ENCODE assay signal across 15 cellular contexts in the genomic region with DNA sequence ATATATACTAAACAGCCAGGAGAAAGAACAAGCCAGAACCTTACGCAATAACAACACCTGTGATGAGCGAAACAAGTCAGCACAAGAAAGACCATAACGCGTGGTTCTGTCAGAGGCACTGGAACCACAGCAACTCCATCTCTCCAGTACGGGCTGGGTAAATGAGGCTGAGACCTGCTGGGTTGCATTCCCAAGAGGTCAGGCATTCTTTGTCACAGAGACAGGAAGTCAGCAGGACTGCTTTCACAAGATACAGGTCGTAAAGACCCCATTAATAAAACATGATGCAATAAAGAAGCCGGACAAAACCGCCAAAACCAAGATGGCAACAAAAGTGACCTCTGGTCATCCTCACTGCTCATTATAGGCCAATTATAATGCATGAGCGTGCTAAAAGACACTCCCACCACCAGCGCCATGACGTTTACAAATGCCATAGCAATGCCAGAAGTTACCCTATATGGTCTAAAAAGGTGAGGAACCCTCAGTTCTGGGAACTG. TPM values are rescaled to one million over a fixed set of nuclear protein-coding genes. Genes with fewer than 3 reads are reported as not detected.
DNase-seq lines count a peak whose midpoint lies in the region; ATAC-seq and TF ChIP-seq lines count a peak whose summit lies in the region.
"Had no signal": no experiment of that assay in that cellular context is flagged by ENCODE, and none has a peak within 500 bp of the region (broad histone marks: within the 10 kb centered on the region; RNA-seq: fewer than 3 reads in every experiment).

No MANE protein-coding gene starts in this region.

- no peak for DNase-seq in CD4-positive, CD25-positive, alpha-beta regulatory T cell
- no peak for DNase-seq in Karpas-422
- DNase-seq in ecto neural progenitor cell (ENCODE audit: low spot score), result peak; percentile 62
- DNase-seq in mesothelial cell of epicardium (ENCODE audit: low spot score in 2 of 2, unreplicated experiment in 2 of 2), result no peak
- no peak for DNase-seq in GM13977 (ENCODE audit: low spot score)
- no peak for DNase-seq in NCI-H226
- DNase-seq in posterior vena cava (ENCODE audit: low spot score), result no peak
- DNase-seq: activated CD8-positive, alpha-beta memory T cell treated with anti-CD3 and anti-CD28 coated beads for 24 hours; CD4-positive, alpha-beta memory T cell; foreskin fibroblast; KBM-7; NCI-H524 had no signal

- H3K27ac Mint-ChIP-seq in CD4-positive, CD25-positive, alpha-beta regulatory T cell, result peak overlapping the region in 2 of 3 donors; percentile 68 to 81
- H3K27ac Mint-ChIP-seq in mesothelial cell of epicardium, result peak overlapping the region; percentile 91
- H3K27ac Mint-ChIP-seq: stimulated activated naive CD8-positive, alpha-beta T cell treated with anti-CD3 and anti-CD28 coated beads, Interleukin-15, Interleukin-2, amounts not matched to agents 100 ng/mL and 50 ng/mL, for 24 hours had no signal

- H3K4me2 ChIP-seq in Karpas-422 (ENCODE audit: low read depth, low read length, poor library complexity, severe bottlenecking), result no peak overlapping the region

- H2AFZ ChIP-seq in Karpas-422 (ENCODE audit: low read length), result no peak overlapping the region

- H3K27me3 ChIP-seq in CD4-positive, CD25-positive, alpha-beta regulatory T cell (ENCODE audit: control insufficient read depth, insufficient read depth, low read length), result no peaks in the 10 kb centered on the region
- H3K27me3 ChIP-seq in Karpas-422 (ENCODE audit: low read length), result no peaks in the 10 kb centered on the region
- H3K27me3 ChIP-seq: ascending aorta had no signal

- no peaks in the 10 kb centered on the region for H3K9me3 ChIP-seq in CD4-positive, CD25-positive, alpha-beta regulatory T cell (ENCODE audit: control insufficient read depth in 2 of 2, low read length in 2 of 2)
- no peaks in the 10 kb centered on the region for H3K9me3 ChIP-seq in Karpas-422 (ENCODE audit: low read length)
- H3K9me3 ChIP-seq: ascending aorta had no signal

- peaks cover 5 to 55% (median 45%) of the 10 kb centered on the region in 4 donors for H3K4me1 Mint-ChIP-seq in CD4-positive, CD25-positive, alpha-beta regulatory T cell
- peaks cover 27% of the 10 kb centered on the region for H3K4me1 Mint-ChIP-seq in mesothelial cell of epicardium

- no peak overlapping the region for H3K27ac ChIP-seq in CD4-positive, CD25-positive, alpha-beta regulatory T cell (ENCODE audit: insufficient read depth, low read length, poor library complexity, severe bottlenecking)
- H3K27ac ChIP-seq in Karpas-422 (ENCODE audit: low read length), result peak overlapping the region; percentile 92
- H3K27ac ChIP-seq: ascending aorta had no signal

- peaks cover 19% of the 10 kb centered on the region for H3K36me3 Mint-ChIP-seq in CD4-positive, CD25-positive, alpha-beta regulatory T cell
- H3K36me3 Mint-ChIP-seq in mesothelial cell of epicardium, result no peaks in the 10 kb centered on the region

- no peak for ATAC-seq in CD4-positive, CD25-positive, alpha-beta regulatory T cell (ENCODE audit: low read depth in 2 of 2)
- ATAC-seq in HG02798 (IDR thresholded peaks at IDR 0.05; ENCODE audit: poor library complexity, unreplicated experiment), result no peak

- H3K9me3 Mint-ChIP-seq in CD4-positive, CD25-positive, alpha-beta regulatory T cell, result no peaks in the 10 kb centered on the region
- no peaks in the 10 kb centered on the region for H3K9me3 Mint-ChIP-seq in mesothelial cell of epicardium
- H3K9me3 Mint-ChIP-seq: CD4-positive, alpha-beta memory T cell; stimulated activated naive CD8-positive, alpha-beta T cell treated with anti-CD3 and anti-CD28 coated beads, Interleukin-15, Interleukin-2, amounts not matched to agents 100 ng/mL and 50 ng/mL, for 24 hours had no signal

- no peaks in the 10 kb centered on the region for H3K27me3 Mint-ChIP-seq in CD4-positive, CD25-positive, alpha-beta regulatory T cell
- H3K27me3 Mint-ChIP-seq in mesothelial cell of epicardium (ENCODE audit: low read depth), result no peaks in the 10 kb centered on the region
- H3K27me3 Mint-ChIP-seq: CD4-positive, alpha-beta memory T cell; stimulated activated naive CD8-positive, alpha-beta T cell treated with anti-CD3 and anti-CD28 coated beads, Interleukin-15, Interleukin-2, amounts not matched to agents 100 ng/mL and 50 ng/mL, for 24 hours had no signal

- H3K79me2 ChIP-seq in Karpas-422 (ENCODE audit: low read length), result peaks cover 92% of the 10 kb centered on the region

- H4K20me1 ChIP-seq in Karpas-422 (ENCODE audit: insufficient read depth, low read depth, low read length), result no peaks in the 10 kb centered on the region

- H3K9ac ChIP-seq in Karpas-422 (ENCODE audit: low read length), result no peak overlapping the region

- peaks cover 12% of the 10 kb centered on the region for H3K36me3 ChIP-seq in CD4-positive, CD25-positive, alpha-beta regulatory T cell (ENCODE audit: control insufficient read depth, insufficient read depth, low read length)
- H3K36me3 ChIP-seq in Karpas-422 (ENCODE audit: insufficient read depth, low read length), result no peaks in the 10 kb centered on the region

- no peak overlapping the region for H3K4me3 Mint-ChIP-seq in CD4-positive, CD25-positive, alpha-beta regulatory T cell
- H3K4me3 Mint-ChIP-seq in mesothelial cell of epicardium, result peak overlapping the region; percentile 48
- H3K4me3 Mint-ChIP-seq: CD4-positive, alpha-beta memory T cell; stimulated activated naive CD8-positive, alpha-beta T cell treated with anti-CD3 and anti-CD28 coated beads, Interleukin-15, Interleukin-2, amounts not matched to agents 100 ng/mL and 50 ng/mL, for 24 hours had no signal

- no peaks in the 10 kb centered on the region for H3K4me1 ChIP-seq in CD4-positive, CD25-positive, alpha-beta regulatory T cell (ENCODE audit: control insufficient read depth, insufficient read depth, low read length, poor library complexity, severe bottlenecking)
- peaks cover 52% of the 10 kb centered on the region for H3K4me1 ChIP-seq in Karpas-422 (ENCODE audit: low read length)
- H3K4me1 ChIP-seq: ascending aorta had no signal

- intact Hi-C loops in posterior vena cava (cut with DNase I), result no loop called here

- no peaks in the 10 kb centered on the region for H3K9me2 ChIP-seq in Karpas-422 (replicated peaks; ENCODE audit: insufficient read depth, low read length)

- TF ChIP-seq CTCF in mesothelial cell of epicardium (IDR thresholded peaks at IDR 0.05; ENCODE audit: unreplicated experiment) (no peak), GM13977 (IDR thresholded peaks at IDR 0.05; ENCODE audit: extremely low read depth, insufficient read depth, missing control alignments) (no peak)

- in situ Hi-C loops in GM13977 (cut with MboI; ENCODE audit: low pct_unique_long_range_greater_than_20kb, low sequenced_read_pairs, unreplicated experiment), result no loop called here

- H3K4me3 ChIP-seq in CD4-positive, CD25-positive, alpha-beta regulatory T cell (ENCODE audit: low read depth, low read length), result no peak overlapping the region
- no peak overlapping the region for H3K4me3 ChIP-seq in Karpas-422 (ENCODE audit: low read length)
- H3K4me3 ChIP-seq: ascending aorta had no signal

RNA-seq across cellular contexts. Expression of a gene that starts 21.7 kb away (rescaled TPM):
- total RNA-seq in CD4-positive, CD25-positive, alpha-beta regulatory T cell, result 36.0 TPM
- 10 to 100 TPM; 48.1 to 64.6 (median 59.3) TPM for polyA plus RNA-seq in CD4-positive, CD25-positive, alpha-beta regulatory T cell
- 52.9 and 61.4 TPM in 2 replicates for total RNA-seq in Karpas-422 (2014; rRNA removed; shearing (Covaris generic); ENCODE audit: low replicate concordance)
- total RNA-seq in mesothelial cell of epicardium (17.2 to 19.4 TPM (median 18.5 TPM) in 3 replicates), posterior vena cava (10 to 100 TPM; 24.5 to 33.8 TPM)

RNA-seq across cellular contexts. Expression of a gene that starts 49.6 kb away (rescaled TPM):
- total RNA-seq in CD4-positive, CD25-positive, alpha-beta regulatory T cell, result not detected
- not detected for polyA plus RNA-seq in CD4-positive, CD25-positive, alpha-beta regulatory T cell
- 0.22 and 2.2 TPM in 2 replicates for total RNA-seq in Karpas-422 (2014; rRNA removed; shearing (Covaris generic); ENCODE audit: low replicate concordance)
- total RNA-seq in mesothelial cell of epicardium (not detected in 3 replicates), posterior vena cava (1 to 10 TPM; 1.7 to 2.5 TPM)
- total RNA-seq: CD4-positive, alpha-beta memory T cell had no signal
- polyA plus RNA-seq: CD4-positive, alpha-beta memory T cell had no signal

RNA-seq across cellular contexts. Expression of a gene that starts 53.5 kb away (rescaled TPM):
- total RNA-seq in CD4-positive, CD25-positive, alpha-beta regulatory T cell, result not detected
- polyA plus RNA-seq in CD4-positive, CD25-positive, alpha-beta regulatory T cell, result under 1 TPM in 1 of 4 donors, not detected in 3; 0.59 TPM
- total RNA-seq in Karpas-422 (2014; rRNA removed; shearing (Covaris generic); ENCODE audit: low replicate concordance), result not detected in 2 replicates
- total RNA-seq in mesothelial cell of epicardium (not detected in 3 replicates), posterior vena cava (not detected)
- total RNA-seq: ascending aorta; CD4-positive, alpha-beta memory T cell had no signal
- polyA plus RNA-seq: CD4-positive, alpha-beta memory T cell had no signal

RNA-seq across cellular contexts. Expression of a gene that starts 56.0 kb away (rescaled TPM):
- total RNA-seq in CD4-positive, CD25-positive, alpha-beta regulatory T cell, result 109 TPM
- 10 to 100 TPM; 31.9 to 43.7 (median 39.2) TPM for polyA plus RNA-seq in CD4-positive, CD25-positive, alpha-beta regulatory T cell
- 39.4 and 46.0 TPM in 2 replicates for total RNA-seq in Karpas-422 (2014; rRNA removed; shearing (Covaris generic); ENCODE audit: low replicate concordance)
- 36.4 to 39.3 TPM (median 37.9 TPM) in 3 replicates for total RNA-seq in mesothelial cell of epicardium
- 10 to 100 TPM; 21.3 to 24.2 TPM for total RNA-seq in posterior vena cava
